Comparison of ENCODE assay signal across 22 cellular contexts in genomic region chr5:1123418-1124147, GRCh38. TPM values are rescaled to one million over a fixed set of nuclear protein-coding genes. Genes with fewer than 3 reads are reported as not detected.
DNase-seq lines count a peak whose midpoint lies in the region; ATAC-seq and TF ChIP-seq lines count a peak whose summit lies in the region.
"Had no signal": no experiment of that assay in that cellular context is flagged by ENCODE, and none has a peak within 500 bp of the region (broad histone marks: within the 10 kb centered on the region; RNA-seq: fewer than 3 reads in every experiment).

No MANE protein-coding gene starts in this region.

- peak overlapping the region in 3 of 12 donors; percentile 11 to 17 (median 15) for H3K4me3 ChIP-seq in heart left ventricle
- H3K4me3 ChIP-seq in SJCRH30: peak overlapping the region; percentile 50
- H3K4me3 ChIP-seq in hepatocyte: no peak overlapping the region
- no peak overlapping the region for H3K4me3 ChIP-seq in smooth muscle cell

- H3K4me1 ChIP-seq in heart left ventricle (peaks cover 3 to 91% (median 57%) of the 10 kb centered on the region in 12 donors), SJCRH30 (peaks cover 60% of the 10 kb centered on the region), hepatocyte (ENCODE audit: insufficient read depth) (peaks cover 30% of the 10 kb centered on the region), smooth muscle cell (ENCODE audit: low read depth) (peaks cover under 1% of the 10 kb centered on the region)

- WGBS in heart left ventricle, 4 donors: 59 to 71% (median 69%) methylated on average over 18 to 20 of the region's 20 CpGs
- 85% methylated on average over 20 of the region's 20 CpGs for WGBS in hepatocyte (ENCODE audit: low lambda C conversion rate, missing lambda C conversion rate)
- whole genome bisulfite sequencing in smooth muscle cell (ENCODE audit: low lambda C conversion rate): 91% methylated on average over 20 of the region's 20 CpGs

- no peaks in the 10 kb centered on the region for H4K20me1 ChIP-seq in hepatocyte (ENCODE audit: insufficient read depth, poor library complexity, severe bottlenecking)
- no peaks in the 10 kb centered on the region for H4K20me1 ChIP-seq in smooth muscle cell (ENCODE audit: low read depth)

- H3K36me3 ChIP-seq in heart left ventricle (no peaks in the 10 kb centered on the region), SJCRH30 (no peaks in the 10 kb centered on the region), hepatocyte (replicated peaks; ENCODE audit: insufficient read depth, low read depth) (no peaks in the 10 kb centered on the region), smooth muscle cell (ENCODE audit: low read depth) (no peaks in the 10 kb centered on the region)

- H3K27me3 ChIP-seq in heart left ventricle (no peaks in the 10 kb centered on the region), SJCRH30 (no peaks in the 10 kb centered on the region), hepatocyte (no peaks in the 10 kb centered on the region), smooth muscle cell (ENCODE audit: low read depth) (no peaks in the 10 kb centered on the region)

- no peak for ATAC-seq in heart left ventricle
- no peak for ATAC-seq in Right ventricle myocardium inferior
- no peak for ATAC-seq in stimulated activated naive CD8-positive, alpha-beta T cell treated with anti-CD3 and anti-CD28 coated beads, Interleukin-15, Interleukin-2, amounts not matched to agents 100 U/mL and 50 U/mL, for 24 hours
- ATAC-seq in GM19452 (IDR thresholded peaks at IDR 0.05; ENCODE audit: unreplicated experiment): no peak
- ATAC-seq: Panc1 had no signal

- TF ChIP-seq CTCF in heart left ventricle (IDR thresholded peaks at IDR 0.05) (no peak), hepatocyte (IDR thresholded peaks at IDR 0.05; ENCODE audit: poor library complexity) (no peak), smooth muscle cell (IDR thresholded peaks at IDR 0.05; ENCODE audit: borderline replicate concordance, insufficient read depth, poor library complexity, severe bottlenecking) (no peak), RWPE1 (conservative IDR thresholded peaks at IDR 0.05; ENCODE audit: low read depth) (no peak)

- DNase-seq in heart left ventricle: no peak
- no peak for DNase-seq in Right ventricle myocardium inferior (ENCODE audit: missing footprints)
- no peak for DNase-seq in SJCRH30
- DNase-seq in hepatocyte (ENCODE audit: low spot score): no peak
- no peak for DNase-seq in smooth muscle cell (lab: John Stamatoyannopoulos, UW; ENCODE audit: unreplicated experiment)
- DNase-seq in RWPE1 (ENCODE audit: low spot score): no peak
- DNase-seq in stimulated activated naive CD8-positive, alpha-beta T cell treated with anti-CD3 and anti-CD28 coated beads, Interleukin-15, Interleukin-2, amounts not matched to agents 100 U/mL and 50 U/mL, for 24 hours: no peak
- DNase-seq: 8988T, AML-193, DMS79, H9, HFFc6, KBM-7, MM.1S, NCI-H1092 treated with DMSO at 0.1 percent for 48 hours, NCI-H146, NCI-H2029 treated with DMSO at 0.1 percent for 48 hours, NCI-H226, NCI-H510A treated with DMSO at 0.1 percent for 48 hours, NCI-H748 treated with DMSO at 0.1 percent for 48 hours had no signal

- H2AFZ ChIP-seq in hepatocyte (no peak overlapping the region), smooth muscle cell (ENCODE audit: low read depth) (no peak overlapping the region)

- no peaks in the 10 kb centered on the region for H3K9me2 ChIP-seq in hepatocyte (replicated peaks; ENCODE audit: insufficient read depth)

- H3K9me3 ChIP-seq in heart left ventricle (no peaks in the 10 kb centered on the region), SJCRH30 (replicated peaks) (no peaks in the 10 kb centered on the region), hepatocyte (ENCODE audit: low read depth) (no peaks in the 10 kb centered on the region), smooth muscle cell (replicated peaks; ENCODE audit: low read depth) (no peaks in the 10 kb centered on the region)

- POLR2A ChIA-PET in RWPE1 (lab: Yijun Ruan, JAX; ENCODE audit: low non-redundant PET): no interaction called here

- intact Hi-C loops in heart left ventricle (cut with DNase I) (loop anchor here in 1 of 10 donors (2.0 kb wide), 1 partner anchor 19 kb away; no protein-coding TSS in a partner anchor), Right ventricle myocardium inferior (cut with DNase I) (loop anchor here (2.0 kb wide), 1 partner anchor 21 kb away; no protein-coding TSS in a partner anchor)

- H3K9ac ChIP-seq in smooth muscle cell (ENCODE audit: low read depth): no peak overlapping the region

- H3F3A ChIP-seq in smooth muscle cell (ENCODE audit: low read depth): no peaks in the 10 kb centered on the region

- H3K79me2 ChIP-seq in hepatocyte: no peaks in the 10 kb centered on the region
- H3K79me2 ChIP-seq in smooth muscle cell (ENCODE audit: low read depth): no peaks in the 10 kb centered on the region

- no peak for TF ChIP-seq POLR2A in heart left ventricle (IDR thresholded peaks at IDR 0.05)

- CTCF ChIA-PET in RWPE1 (lab: Yijun Ruan, JAX): interaction anchor here (0.7 to 1.0 kb wide), 2 partner anchors 17 to 44 kb away, joined by 3 to 5 read pairs; no protein-coding TSS in a partner anchor

- peak overlapping the region; percentile 74 to 96 (median 86) for H3K27ac ChIP-seq in heart left ventricle
- peak overlapping the region; percentile 95 for H3K27ac ChIP-seq in SJCRH30
- H3K27ac ChIP-seq in hepatocyte: peak overlapping the region; percentile 59
- H3K27ac ChIP-seq in smooth muscle cell (ENCODE audit: low read depth): no peak overlapping the region
- no peak overlapping the region for H3K27ac ChIP-seq in RWPE1

- peak overlapping the region; percentile 34 for H3K4me2 ChIP-seq in hepatocyte
- H3K4me2 ChIP-seq in smooth muscle cell: peak overlapping the region; percentile 59

RNA-seq across cellular contexts. Expression of gene SLC12A7, which starts 11.7 kb away (rescaled TPM):
- total RNA-seq in heart left ventricle (100 to 1,000 TPM in 7 of 9 donors, 10 to 100 TPM in 2; 77.0 to 159 (median 132) TPM), Right ventricle myocardium inferior (179 TPM), hepatocyte (19.7 and 30.2 TPM in 2 replicates), smooth muscle cell (6.1 and 8.3 TPM in 2 replicates)
- polyA plus RNA-seq in heart left ventricle (10 to 100 TPM; 66.3 to 74.5 TPM), hepatocyte (31.3 and 34.3 TPM in 2 replicates), smooth muscle cell (13.4 and 15.2 TPM in 2 replicates)
- 11.5 and 12.0 TPM in 2 replicates for total RNA-seq in SJCRH30 (2014; rRNA removed; shearing (Covaris generic))

Comparison
In these comparisons a context has a peak if more than half of its experiments do, and no peak if none do; other contexts are left out.
1. H3K27ac ChIP-seq: peak in heart left ventricle (12 of 12), SJCRH30 (single experiment) and hepatocyte (single experiment); none in smooth muscle cell (single experiment) and RWPE1 (single experiment).